ENCODE assay signal across 18 cellular contexts in the genomic region with DNA sequence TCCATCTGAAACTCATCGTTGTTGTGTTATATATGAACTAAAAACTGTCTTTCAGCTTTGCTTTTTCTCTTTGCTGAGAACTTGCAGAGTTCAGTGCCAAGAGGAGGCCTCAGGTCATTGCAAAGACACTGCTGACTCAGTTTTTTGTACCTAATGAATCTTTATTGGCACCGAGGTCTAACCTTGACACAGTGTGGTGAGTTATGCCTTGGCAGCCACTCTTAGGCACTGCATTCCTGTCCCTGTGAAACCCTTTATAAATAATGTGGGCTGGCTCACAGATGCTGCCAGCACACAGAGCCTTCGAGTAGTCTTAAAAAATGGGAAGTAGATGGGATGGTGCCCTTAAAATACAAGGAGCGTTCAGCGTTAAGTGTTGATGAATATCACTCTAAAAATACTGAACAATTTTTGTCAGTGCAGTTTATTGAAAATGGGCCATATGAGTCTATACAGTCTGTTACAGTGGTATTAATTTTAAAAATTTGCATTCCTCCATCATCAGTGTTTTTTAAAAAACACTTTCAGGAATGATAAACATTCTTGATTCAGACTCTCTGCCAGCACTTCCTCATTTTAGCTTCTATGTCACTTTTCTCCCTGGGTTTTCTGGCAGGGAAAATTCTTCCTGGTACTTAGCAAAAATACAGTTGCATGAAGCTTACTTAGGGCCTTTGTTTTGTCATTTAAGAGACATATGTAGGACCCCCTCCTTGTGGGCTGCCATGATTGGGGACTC.
DNase-seq lines count a peak whose midpoint lies in the region; ATAC-seq and TF ChIP-seq lines count a peak whose summit lies in the region.
"Had no signal": no experiment of that assay in that cellular context is flagged by ENCODE, and none has a peak within 500 bp of the region (broad histone marks: within the 10 kb centered on the region; RNA-seq: fewer than 3 reads in every experiment).

No MANE protein-coding gene starts in this region.

- DNase-seq in DMS 273 (lab: John Stamatoyannopoulos, UW; ENCODE audit: unreplicated experiment) = peak; percentile 6
- DNase-seq in DMS 273 treated with DMSO at 0.1 percent for 48 hours (lab: John Stamatoyannopoulos, UW) = no peak
- DNase-seq in astrocyte of the cerebellum (ENCODE audit: low read depth) = peak; percentile 18
- peak; percentile 24 for DNase-seq in left ventricle myocardium inferior
- peak; percentile 74 for DNase-seq in renal cortical epithelial cell (ENCODE audit: low read depth)
- no peak for DNase-seq in activated effector memory CD4-positive, alpha-beta T cell treated with Interleukin-2 at 50 U/mL for 16 hours
- DNase-seq in immature natural killer cell = no peak
- DNase-seq: activated naive CD4-positive, alpha-beta T cell; CD4-positive, alpha-beta T cell; foreskin keratinocyte; GF-D8; NCI-H1930; NCI-H82; stimulated activated CD4-positive, alpha-beta T cell treated with anti-CD3 and anti-CD28 coated beads, Interleukin-15, amount 100 ng/mL, for 24 hours; T-helper 2 cell had no signal

- ATAC-seq in GM18498 (IDR thresholded peaks at IDR 0.05; ENCODE audit: unreplicated experiment) = no peak
- ATAC-seq: activated CD4-positive, CD25-positive, alpha-beta regulatory T cell treated with anti-CD3 and anti-CD28 coated beads, Interleukin-2, amount 50 U/mL, for 24 hours; foreskin keratinocyte had no signal

- H3K36me3 Mint-ChIP-seq in immature natural killer cell = no peaks in the 10 kb centered on the region

- TF ChIP-seq CTCF in astrocyte of the cerebellum (IDR thresholded peaks at IDR 0.05; ENCODE audit: low read depth, low read length, missing control alignments) = no peak
- no peak for TF ChIP-seq CTCF in left ventricle myocardium inferior (IDR thresholded peaks at IDR 0.05; ENCODE audit: borderline replicate concordance)

- H3K4me3 ChIP-seq in astrocyte of the cerebellum (ENCODE audit: low read depth, low read length) (no peak overlapping the region), left ventricle myocardium inferior (no peak overlapping the region)

- H3K27me3 Mint-ChIP-seq in immature natural killer cell (ENCODE audit: low read depth in 3 of 3) = no peaks in the 10 kb centered on the region

- intact Hi-C loops in left ventricle myocardium inferior (cut with micrococcal nuclease) = no loop called here

- H3K27me3 ChIP-seq in left ventricle myocardium inferior (ENCODE audit: low read depth) = no peaks in the 10 kb centered on the region
- H3K27me3 ChIP-seq: foreskin keratinocyte had no signal

- H3K4me3 Mint-ChIP-seq in immature natural killer cell = no peak overlapping the region
- H3K4me3 Mint-ChIP-seq: CD4-positive, alpha-beta T cell had no signal

- H3K9me3 Mint-ChIP-seq in immature natural killer cell = peaks cover 0 to 15% (median 2%) of the 10 kb centered on the region in 6 donors
- H3K9me3 Mint-ChIP-seq: CD4-positive, alpha-beta T cell had no signal

- no peaks in the 10 kb centered on the region for H3K9me3 ChIP-seq in left ventricle myocardium inferior (replicated peaks)

- H3K27ac Mint-ChIP-seq in immature natural killer cell = no peak overlapping the region
- H3K27ac Mint-ChIP-seq: CD4-positive, alpha-beta T cell had no signal

- no peaks in the 10 kb centered on the region for H3K4me1 Mint-ChIP-seq in immature natural killer cell

- H3K27ac ChIP-seq in left ventricle myocardium inferior (replicated peaks) = peak overlapping the region; percentile 77
- H3K27ac ChIP-seq: 22Rv1, foreskin keratinocyte had no signal

- no peaks in the 10 kb centered on the region for H3K36me3 ChIP-seq in left ventricle myocardium inferior

- in situ Hi-C loops in astrocyte of the cerebellum (cut with HindIII; ENCODE audit: low sequenced_read_pairs) = no loop called here

- peaks cover 82% of the 10 kb centered on the region for H3K4me1 ChIP-seq in left ventricle myocardium inferior
- H3K4me1 ChIP-seq: foreskin keratinocyte had no signal

Comparison
In these comparisons a context has a peak if more than half of its experiments do, and no peak if none do; other contexts are left out.
1. DNase-seq: peak in DMS 273 (single experiment), astrocyte of the cerebellum (single experiment), left ventricle myocardium inferior (single experiment) and renal cortical epithelial cell (single experiment); none in DMS 273 treated with DMSO at 0.1 percent for 48 hours (single experiment), activated effector memory CD4-positive, alpha-beta T cell treated with Interleukin-2 at 50 U/mL for 16 hours (single experiment) and immature natural killer cell (0 of 3).